In genomic region chr5:38468978-38469706, GRCh38 we compare ENCODE assay signal across 13 cellular contexts.
A peak's percentile ranks its signal among the peaks of the same experiment; 100 is the strongest.
DNase-seq lines count a peak whose midpoint lies in the region; ATAC-seq and TF ChIP-seq lines count a peak whose summit lies in the region.
"Had no signal": no experiment of that assay in that cellular context is flagged by ENCODE, and none has a peak within 500 bp of the region (broad histone marks: within the 10 kb centered on the region; RNA-seq: fewer than 3 reads in every experiment).

No MANE protein-coding gene starts in this region.

- H3K36me3 ChIP-seq in brain microvascular endothelial cell (replicated peaks), result no peaks in the 10 kb centered on the region
- H3K36me3 ChIP-seq in right atrium auricular region, result no peaks in the 10 kb centered on the region
- no peaks in the 10 kb centered on the region for H3K36me3 ChIP-seq in psoas muscle (ENCODE audit: insufficient read depth in 1 of 2, low read depth in 1 of 2)

- H3K9me3 ChIP-seq in right atrium auricular region (no peaks in the 10 kb centered on the region), psoas muscle (no peaks in the 10 kb centered on the region)

- 34 to 47% (median 42%) methylated on average over 18 of the region's 18 CpGs for WGBS in psoas muscle, 3 donors

- ATAC-seq in psoas muscle, result peak in 3 of 4 donors; percentile 9 to 31 (median 20)
- ATAC-seq in stimulated activated effector memory CD8-positive, alpha-beta T cell treated with anti-CD3 and anti-CD28 coated beads, Interleukin-12 subunit alpha, Interleukin-12 subunit beta, amount 100 ng/mL, for 72 hours, result no peak
- ATAC-seq in HG02885 (IDR thresholded peaks at IDR 0.05; ENCODE audit: poor library complexity, unreplicated experiment), result no peak

- H3K27ac Mint-ChIP-seq in stimulated activated effector memory CD8-positive, alpha-beta T cell treated with anti-CD3 and anti-CD28 coated beads, Interleukin-12 subunit alpha, Interleukin-12 subunit beta, amount 100 ng/mL, for 72 hours, result no peak overlapping the region

- intact Hi-C loops in psoas muscle (cut with DNase I), result loop anchor here (2.0 to 5.0 kb wide), 2 partner anchors 68 to 83 kb away; no protein-coding TSS in a partner anchor

- H3K36me3 Mint-ChIP-seq in stimulated activated effector memory CD8-positive, alpha-beta T cell treated with anti-CD3 and anti-CD28 coated beads, Interleukin-12 subunit alpha, Interleukin-12 subunit beta, amount 100 ng/mL, for 72 hours, result no peaks in the 10 kb centered on the region

- no peak overlapping the region for H3K4me3 Mint-ChIP-seq in stimulated activated effector memory CD8-positive, alpha-beta T cell treated with anti-CD3 and anti-CD28 coated beads, Interleukin-12 subunit alpha, Interleukin-12 subunit beta, amount 100 ng/mL, for 72 hours
- H3K4me3 Mint-ChIP-seq: neural crest cell had no signal

- H3K4me1 Mint-ChIP-seq in stimulated activated effector memory CD8-positive, alpha-beta T cell treated with anti-CD3 and anti-CD28 coated beads, Interleukin-12 subunit alpha, Interleukin-12 subunit beta, amount 100 ng/mL, for 72 hours, result no peaks in the 10 kb centered on the region

- TF ChIP-seq CTCF in brain microvascular endothelial cell (IDR thresholded peaks at IDR 0.05; ENCODE audit: low read depth, low read length, missing control alignments) (no peak), right atrium auricular region (IDR thresholded peaks at IDR 0.05) (no peak), psoas muscle (IDR thresholded peaks at IDR 0.05) (no peak)

- DNase-seq in Ammon's horn (ENCODE audit: low spot score) (peak; percentile 69), brain microvascular endothelial cell (no peak), right atrium auricular region (ENCODE audit: low spot score) (no peak), psoas muscle (peak; percentile 86 to 91)
- no peak for DNase-seq in stimulated activated effector memory CD8-positive, alpha-beta T cell treated with anti-CD3 and anti-CD28 coated beads, Interleukin-12 subunit alpha, Interleukin-12 subunit beta, amount 100 ng/mL, for 72 hours (ENCODE audit: low spot score in 2 of 2)
- no peak for DNase-seq in effector CD8-positive, alpha-beta T cell (lab: John Stamatoyannopoulos, UW)
- no peak for DNase-seq in activated naive CD4-positive, alpha-beta T cell treated with Interleukin-2 at 50 U/mL for 16 hours
- DNase-seq: activated CD4-positive, alpha-beta T cell treated with anti-CD3 and anti-CD28 coated beads, Interleukin-2, amount 50 U/mL, for 48 hours; KBM-7; NCI-H524 had no signal

- H3K27ac ChIP-seq in brain microvascular endothelial cell (peak overlapping the region; percentile 60), right atrium auricular region (peak overlapping the region; percentile 74 to 77), psoas muscle (peak overlapping the region; percentile 98)
- H3K27ac ChIP-seq: SK-N-MC had no signal

- no peaks in the 10 kb centered on the region for H3K9me3 Mint-ChIP-seq in stimulated activated effector memory CD8-positive, alpha-beta T cell treated with anti-CD3 and anti-CD28 coated beads, Interleukin-12 subunit alpha, Interleukin-12 subunit beta, amount 100 ng/mL, for 72 hours
- H3K9me3 Mint-ChIP-seq: neural crest cell had no signal

- H3K4me3 ChIP-seq in brain microvascular endothelial cell (ENCODE audit: low read depth, low read length) (no peak overlapping the region), right atrium auricular region (no peak overlapping the region), psoas muscle (peak overlapping the region; percentile 65)
- H3K4me3 ChIP-seq: SK-N-MC had no signal

- in situ Hi-C loops in brain microvascular endothelial cell (cut with HindIII; ENCODE audit: low pct_ligation_motif_present, low sequenced_read_pairs), result no loop called here

- H3K27me3 ChIP-seq in brain microvascular endothelial cell (replicated peaks) (no peaks in the 10 kb centered on the region), right atrium auricular region (no peaks in the 10 kb centered on the region), psoas muscle (ENCODE audit: insufficient read depth in 3 of 3, low read length in 2 of 3) (no peaks in the 10 kb centered on the region)

- H3K4me1 ChIP-seq in right atrium auricular region, result peaks cover 0 to 80% of the 10 kb centered on the region in 2 donors
- H3K4me1 ChIP-seq in psoas muscle, result peaks cover 59% of the 10 kb centered on the region

Comparison
In these comparisons a context has a peak if more than half of its experiments do, and no peak if none do; other contexts are left out.
1. DNase-seq: peak in Ammon's horn (single experiment) and psoas muscle (2 of 2); none in brain microvascular endothelial cell (single experiment), right atrium auricular region (single experiment), stimulated activated effector memory CD8-positive, alpha-beta T cell treated with anti-CD3 and anti-CD28 coated beads, Interleukin-12 subunit alpha, Interleukin-12 subunit beta, amount 100 ng/mL, for 72 hours (0 of 2), effector CD8-positive, alpha-beta T cell (single experiment) and activated naive CD4-positive, alpha-beta T cell treated with Interleukin-2 at 50 U/mL for 16 hours (single experiment).
2. ATAC-seq: peak in psoas muscle (3 of 4); none in stimulated activated effector memory CD8-positive, alpha-beta T cell treated with anti-CD3 and anti-CD28 coated beads, Interleukin-12 subunit alpha, Interleukin-12 subunit beta, amount 100 ng/mL, for 72 hours (single experiment) and HG02885 (single experiment).
3. Peak in every context shown above with its lines, with median percentiles within 50 percentile points of each other: H3K27ac ChIP-seq.